Comparison of ENCODE assay signal across 32 cellular contexts in genomic region chr11:133971871-133972270, GRCh38.
"Had no signal": no experiment of that assay in that cellular context is flagged by ENCODE, and none has a peak within 500 bp of the region (broad histone marks: within the 10 kb centered on the region; RNA-seq: fewer than 3 reads in every experiment).

No MANE protein-coding gene starts in this region.

- DNase-seq: Karpas-422, Kasumi-1, KG1, MG63, MM.1S, MV-4-11, NCI-H1048, NCI-H1092, NCI-H1092 treated with DMSO at 0.1 percent for 48 hours, NCI-H1105, NCI-H1105 treated with DMSO at 0.1 percent for 48 hours, NCI-H1417, NCI-H1417 treated with DMSO at 0.1 percent for 48 hours, NCI-H1436, NCI-H1436 treated with DMSO at 0.1 percent for 48 hours, NCI-H146, NCI-H1694, NCI-H1694 treated with DMSO at 0.1 percent for 48 hours, NCI-H187, NCI-H187 treated with DMSO at 0.1 percent for 48 hours, NCI-H1930, NCI-H2029, NCI-H2029 treated with DMSO at 0.1 percent for 48 hours, NCI-H2081, NCI-H2081 treated with DMSO at 0.1 percent for 48 hours, NCI-H2107, NCI-H2171, NCI-H2171 treated with DMSO at 0.1 percent for 48 hours, NCI-H2227 treated with DMSO at 0.1 percent for 48 hours, NCI-H226, NCI-H345, NCI-H446 treated with DMSO at 0.1 percent for 48 hours had no signal
